ENCODE assay signal across 15 cellular contexts in genomic region chr1:12505176-12505575, GRCh38.
"Had no signal": no experiment of that assay in that cellular context is flagged by ENCODE, and none has a peak within 500 bp of the region (broad histone marks: within the 10 kb centered on the region; RNA-seq: fewer than 3 reads in every experiment).

No MANE protein-coding gene starts in this region.

- H3K4me3 Mint-ChIP-seq: activated naive CD4-positive, alpha-beta T cell treated with anti-CD3 and anti-CD28 coated beads, Interleukin-2, amount 10 ng/mL, durations not matched to agents 7 days and 5 days; dendritic cell treated with granulocyte-macrophage colony-stimulating factor and Interleukin-4, amounts not matched to agents 40 ng/mL and 50 ng/mL, for 4 days; nephron had no signal

- H3K27ac ChIP-seq: ovary, transverse colon had no signal

- H3K36me3 ChIP-seq: ovary had no signal

- H3K4me3 ChIP-seq: ovary, transverse colon had no signal

- H3K27me3 ChIP-seq: ovary, transverse colon had no signal

- ATAC-seq: sciatic nerve had no signal

- DNase-seq: activated CD4-positive, alpha-beta T cell treated with anti-CD3 and anti-CD28 coated beads, Interleukin-2, amount 50 U/mL, for 1 hour; activated naive CD4-positive, alpha-beta T cell treated with anti-CD3 and anti-CD28 coated beads, Interleukin-2, amount 10 ng/mL, durations not matched to agents 7 days and 5 days; effector memory CD4-positive, alpha-beta T cell; foreskin melanocyte; kidney glomerular epithelial cell; left ventricle myocardium superior; mesenchymal stem cell; ovary; stimulated activated CD4-positive, alpha-beta T cell treated with anti-CD3 and anti-CD28 coated beads, Interleukin-1b, Interleukin-23, amount 100 ng/mL, for 48 hours; SW 1271; T-helper 9 cell; transverse colon had no signal

- H3K9me3 Mint-ChIP-seq: activated naive CD4-positive, alpha-beta T cell treated with anti-CD3 and anti-CD28 coated beads, Interleukin-2, amount 10 ng/mL, durations not matched to agents 7 days and 5 days; dendritic cell treated with granulocyte-macrophage colony-stimulating factor and Interleukin-4, amounts not matched to agents 40 ng/mL and 50 ng/mL, for 4 days; nephron had no signal

- H3K9me3 ChIP-seq: ovary, transverse colon had no signal

- H3K27ac Mint-ChIP-seq: activated naive CD4-positive, alpha-beta T cell treated with anti-CD3 and anti-CD28 coated beads, Interleukin-2, amount 10 ng/mL, durations not matched to agents 7 days and 5 days; dendritic cell treated with granulocyte-macrophage colony-stimulating factor and Interleukin-4, amounts not matched to agents 40 ng/mL and 50 ng/mL, for 4 days had no signal

- H3K27me3 Mint-ChIP-seq: activated naive CD4-positive, alpha-beta T cell treated with anti-CD3 and anti-CD28 coated beads, Interleukin-2, amount 10 ng/mL, durations not matched to agents 7 days and 5 days; dendritic cell treated with granulocyte-macrophage colony-stimulating factor and Interleukin-4, amounts not matched to agents 40 ng/mL and 50 ng/mL, for 4 days had no signal
